20 cellular contexts compared by ENCODE assay signal in genomic region chr2:12033494-12033893, GRCh38.
"Had no signal": no experiment of that assay in that cellular context is flagged by ENCODE, and none has a peak within 500 bp of the region (broad histone marks: within the 10 kb centered on the region; RNA-seq: fewer than 3 reads in every experiment).

No MANE protein-coding gene starts in this region.

- H3K9me3 ChIP-seq: esophagus squamous epithelium, suprapubic skin had no signal

- H3K27ac Mint-ChIP-seq: activated CD4-positive, alpha-beta T cell treated with anti-CD3 and anti-CD28 coated beads, Interleukin-2, amount 10 ng/mL, durations not matched to agents 24 days and 14 days; activated CD8-positive, alpha-beta T cell treated with anti-CD3 and anti-CD28 coated beads for 36 hours; activated naive CD8-positive, alpha-beta T cell treated with anti-CD3 and anti-CD28 coated beads for 36 hours; activated T-helper 17 cell treated with anti-CD3 and anti-CD28 coated beads, Interleukin-2, amount 50 U/mL, for 72 hours; brain; effector memory CD8-positive, alpha-beta T cell; mesothelial cell of epicardium; stimulated activated naive CD8-positive, alpha-beta T cell treated with anti-CD3 and anti-CD28 coated beads, Interleukin-15, amount 100 ng/mL, for 72 hours; T-cell; type B pancreatic cell had no signal

- H3K4me3 ChIP-seq: esophagus squamous epithelium, skin epidermis, suprapubic skin had no signal

- H3K27me3 ChIP-seq: esophagus squamous epithelium, suprapubic skin had no signal

- DNase-seq: activated CD4-positive, alpha-beta T cell treated with anti-CD3 and anti-CD28 coated beads, Interleukin-2, amount 10 ng/mL, durations not matched to agents 24 days and 14 days; activated CD8-positive, alpha-beta T cell treated with anti-CD3 and anti-CD28 coated beads for 36 hours; activated naive CD4-positive, alpha-beta T cell; activated naive CD8-positive, alpha-beta T cell treated with anti-CD3 and anti-CD28 coated beads for 36 hours; activated T-cell treated with anti-CD3 and anti-CD28 coated beads, Interleukin-2, amount 50 U/mL, for 1 hour; amniotic stem cell; caudate nucleus; effector memory CD8-positive, alpha-beta T cell; esophagus squamous epithelium; occipital lobe; retina; stimulated activated naive CD8-positive, alpha-beta T cell treated with anti-CD3 and anti-CD28 coated beads, Interleukin-15, amount 100 ng/mL, for 72 hours; T-cell; T-helper 9 cell had no signal

- H3K9me3 Mint-ChIP-seq: activated CD8-positive, alpha-beta T cell treated with anti-CD3 and anti-CD28 coated beads for 36 hours; activated T-helper 17 cell treated with anti-CD3 and anti-CD28 coated beads, Interleukin-2, amount 50 U/mL, for 72 hours; effector memory CD8-positive, alpha-beta T cell; mesothelial cell of epicardium had no signal

- H3K36me3 Mint-ChIP-seq: activated naive CD8-positive, alpha-beta T cell treated with anti-CD3 and anti-CD28 coated beads for 36 hours; brain; mesothelial cell of epicardium; T-cell had no signal

- H3K4me1 Mint-ChIP-seq: activated CD4-positive, alpha-beta T cell treated with anti-CD3 and anti-CD28 coated beads, Interleukin-2, amount 10 ng/mL, durations not matched to agents 24 days and 14 days had no signal

- H3K4me3 Mint-ChIP-seq: activated CD4-positive, alpha-beta T cell treated with anti-CD3 and anti-CD28 coated beads, Interleukin-2, amount 10 ng/mL, durations not matched to agents 24 days and 14 days; activated CD8-positive, alpha-beta T cell treated with anti-CD3 and anti-CD28 coated beads for 36 hours; activated naive CD8-positive, alpha-beta T cell treated with anti-CD3 and anti-CD28 coated beads for 36 hours; activated T-helper 17 cell treated with anti-CD3 and anti-CD28 coated beads, Interleukin-2, amount 50 U/mL, for 72 hours; brain; effector memory CD8-positive, alpha-beta T cell; mesothelial cell of epicardium; stimulated activated naive CD8-positive, alpha-beta T cell treated with anti-CD3 and anti-CD28 coated beads, Interleukin-15, amount 100 ng/mL, for 72 hours; T-cell; type B pancreatic cell had no signal

- H3K27me3 Mint-ChIP-seq: activated T-helper 17 cell treated with anti-CD3 and anti-CD28 coated beads, Interleukin-2, amount 50 U/mL, for 72 hours; stimulated activated naive CD8-positive, alpha-beta T cell treated with anti-CD3 and anti-CD28 coated beads, Interleukin-15, amount 100 ng/mL, for 72 hours had no signal

- ATAC-seq: activated CD8-positive, alpha-beta T cell treated with anti-CD3 and anti-CD28 coated beads for 36 hours; activated T-helper 17 cell treated with anti-CD3 and anti-CD28 coated beads, Interleukin-2, amount 50 U/mL, for 72 hours; effector memory CD8-positive, alpha-beta T cell; stimulated activated naive CD8-positive, alpha-beta T cell treated with anti-CD3 and anti-CD28 coated beads, Interleukin-15, amount 100 ng/mL, for 72 hours; T-cell had no signal

- H3K36me3 ChIP-seq: esophagus squamous epithelium, suprapubic skin had no signal

- H3K27ac ChIP-seq: esophagus squamous epithelium, skin epidermis, suprapubic skin had no signal

- H3K4me1 ChIP-seq: suprapubic skin had no signal
